In genomic region chr1:970973-971730, GRCh38 we compare ENCODE assay signal across 15 cellular contexts. TPM values are rescaled to one million over a fixed set of nuclear protein-coding genes. Genes with fewer than 3 reads are reported as not detected.
DNase-seq lines count a peak whose midpoint lies in the region; TF ChIP-seq lines count a peak whose summit lies in the region.
"Had no signal": no experiment of that assay in that cellular context is flagged by ENCODE, and none has a peak within 500 bp of the region (broad histone marks: within the 10 kb centered on the region; RNA-seq: fewer than 3 reads in every experiment).

No MANE protein-coding gene starts in this region.

- no peaks in the 10 kb centered on the region for H3K9me3 Mint-ChIP-seq in activated naive CD4-positive, alpha-beta T cell treated with anti-CD3 and anti-CD28 coated beads, Interleukin-2, amount 50 U/mL, for 24 hours
- H3K9me3 Mint-ChIP-seq: CD4-positive, CD25-positive, alpha-beta regulatory T cell had no signal

- peaks cover 0 to 2% of the 10 kb centered on the region in 2 donors for H3K36me3 ChIP-seq in neuronal stem cell (replicated peaks in 1 of 2; ENCODE audit: control insufficient read depth in 2 of 2, insufficient read depth in 2 of 2, low read length in 2 of 2)
- H3K36me3 ChIP-seq in urinary bladder (ENCODE audit: insufficient read depth), result no peaks in the 10 kb centered on the region
- H3K36me3 ChIP-seq: BLaER1 had no signal

- peaks cover 15 to 97% (median 69%) of the 10 kb centered on the region in 3 experiments for H3K27me3 ChIP-seq in neuronal stem cell (ENCODE audit: control insufficient read depth in 3 of 3, insufficient read depth in 3 of 3, low read depth in 1 of 3, low read length in 3 of 3)

- H3K14ac ChIP-seq in neuronal stem cell (ENCODE audit: low read length), result no peak overlapping the region

- H4K91ac ChIP-seq in neuronal stem cell (ENCODE audit: low read depth, low read length, poor library complexity), result no peak overlapping the region

- H3K4me1 ChIP-seq in neuronal stem cell (ENCODE audit: control insufficient read depth in 2 of 2, insufficient read depth in 1 of 2, low read depth in 1 of 2, low read length in 2 of 2), result peaks cover 2 to 13% of the 10 kb centered on the region in 2 donors
- no peaks in the 10 kb centered on the region for H3K4me1 ChIP-seq in urinary bladder (ENCODE audit: insufficient read depth)

- H3K4me1 Mint-ChIP-seq in activated naive CD4-positive, alpha-beta T cell treated with anti-CD3 and anti-CD28 coated beads, Interleukin-2, amount 50 U/mL, for 24 hours, result no peaks in the 10 kb centered on the region

- no peak overlapping the region for H4K8ac ChIP-seq in neuronal stem cell (ENCODE audit: low read depth, low read length)

- H3K23ac ChIP-seq in neuronal stem cell (ENCODE audit: low read depth, low read length, poor library complexity), result no peak overlapping the region

- peak overlapping the region; percentile 61 for H2AK5ac ChIP-seq in neuronal stem cell (ENCODE audit: low read depth, low read length)

- H3K18ac ChIP-seq in neuronal stem cell (ENCODE audit: low read length), result peak overlapping the region; percentile 64

- intact Hi-C loops in posterior vena cava (cut with DNase I), result no loop called here
- intact Hi-C loops in head of caudate nucleus (cut with DNase I), result no loop called here

- H2BK15ac ChIP-seq in neuronal stem cell (ENCODE audit: low read length), result peak overlapping the region; percentile 58

- no peak overlapping the region for H2BK120ac ChIP-seq in neuronal stem cell (ENCODE audit: low read depth, low read length)

- H2BK12ac ChIP-seq in neuronal stem cell (ENCODE audit: low read length), result no peak overlapping the region

- H3K27ac ChIP-seq in neuronal stem cell (replicated peaks; ENCODE audit: low read length) (no peak overlapping the region), urinary bladder (ENCODE audit: low read depth) (peak overlapping the region; percentile 63)
- H3K27ac ChIP-seq: 22Rv1, BLaER1 had no signal

- no peak overlapping the region for H3K4me2 ChIP-seq in neuronal stem cell (ENCODE audit: insufficient read depth, low read length, poor library complexity, severe bottlenecking)
- H3K4me2 ChIP-seq: BLaER1 had no signal

- no CpG with 5 or more reads among the region's 42 CpGs for WGBS in neuronal stem cell (ENCODE audit: extremely low coverage in 2 of 2, insufficient read length in 2 of 2, insufficient replicate concordance in 1 of 2), 2 donors
- 36% methylated on average over 42 of the region's 42 CpGs for WGBS in urinary bladder

- no peak for TF ChIP-seq CTCF in epithelial cell of esophagus (IDR thresholded peaks at IDR 0.05; ENCODE audit: insufficient read depth, low read depth, low read length, missing control alignments)

- H3K27ac Mint-ChIP-seq in activated naive CD4-positive, alpha-beta T cell treated with anti-CD3 and anti-CD28 coated beads, Interleukin-2, amount 50 U/mL, for 24 hours, result peak overlapping the region; percentile 30
- H3K27ac Mint-ChIP-seq: CD4-positive, CD25-positive, alpha-beta regulatory T cell had no signal

- peaks cover 0 to 6% of the 10 kb centered on the region in 2 donors for H3K9me3 ChIP-seq in neuronal stem cell (replicated peaks in 1 of 2; ENCODE audit: control insufficient read depth in 2 of 2, insufficient read depth in 1 of 2, low read depth in 1 of 2, low read length in 2 of 2)
- H3K9me3 ChIP-seq: BLaER1 had no signal

- H3K4me3 Mint-ChIP-seq in activated naive CD4-positive, alpha-beta T cell treated with anti-CD3 and anti-CD28 coated beads, Interleukin-2, amount 50 U/mL, for 24 hours, result no peak overlapping the region
- H3K4me3 Mint-ChIP-seq: CD4-positive, CD25-positive, alpha-beta regulatory T cell had no signal

- DNase-seq in activated naive CD4-positive, alpha-beta T cell treated with Interleukin-2 at 50 U/mL for 16 hours, result no peak
- peak; percentile 71 for DNase-seq in epithelial cell of esophagus (ENCODE audit: low read depth)
- no peak for DNase-seq in neuronal stem cell (ENCODE audit: low spot score)
- DNase-seq in posterior vena cava (ENCODE audit: low spot score), result no peak
- DNase-seq in head of caudate nucleus, result no peak
- DNase-seq in GM19240 (ENCODE audit: insufficient read length, low spot score), result no peak
- DNase-seq: CD4-positive, CD25-positive, alpha-beta regulatory T cell; DMS53; GF-D8 had no signal

- no peak overlapping the region for H2AFZ ChIP-seq in neuronal stem cell (ENCODE audit: low read length)

- H3K27me3 Mint-ChIP-seq in activated naive CD4-positive, alpha-beta T cell treated with anti-CD3 and anti-CD28 coated beads, Interleukin-2, amount 50 U/mL, for 24 hours, result peaks cover 10% of the 10 kb centered on the region

- H3K4me3 ChIP-seq in epithelial cell of esophagus (ENCODE audit: low read length) (no peak overlapping the region), neuronal stem cell (ENCODE audit: low read length in 2 of 2) (no peak overlapping the region), urinary bladder (ENCODE audit: low read depth, low read length) (no peak overlapping the region)
- H3K4me3 ChIP-seq: BLaER1 had no signal

- H2BK5ac ChIP-seq in neuronal stem cell (ENCODE audit: low read length), result no peak overlapping the region

- H3K9ac ChIP-seq in neuronal stem cell (ENCODE audit: low read depth, low read length, poor library complexity), result no peak overlapping the region
- H3K9ac ChIP-seq: BLaER1 had no signal

- H3K79me1 ChIP-seq in neuronal stem cell (ENCODE audit: low read depth, low read length), result no peaks in the 10 kb centered on the region

- H3K36me3 Mint-ChIP-seq in activated naive CD4-positive, alpha-beta T cell treated with anti-CD3 and anti-CD28 coated beads, Interleukin-2, amount 50 U/mL, for 24 hours, result peaks cover 2% of the 10 kb centered on the region
- H3K36me3 Mint-ChIP-seq: CD4-positive, CD25-positive, alpha-beta regulatory T cell had no signal

- H3K4ac ChIP-seq in neuronal stem cell (ENCODE audit: low read length), result no peak overlapping the region

RNA-seq across cellular contexts. Expression of gene PLEKHN1, which starts 4.9 kb away (rescaled TPM):
- polyA plus RNA-seq in neuronal stem cell (2013, experiment 1 of 2), result 0.07 TPM
- polyA plus RNA-seq in neuronal stem cell (2013, experiment 2 of 2), result 0.03 TPM
- total RNA-seq in urinary bladder (1.1 TPM), posterior vena cava (under 1 TPM; 0.86 to 0.88 TPM)
- 4.2 TPM for polyA plus RNA-seq in urinary bladder
- total RNA-seq: A673 had no signal

RNA-seq across cellular contexts. Expression of gene PERM1, which starts 10.7 kb away (rescaled TPM):
- polyA plus RNA-seq in neuronal stem cell (2013, experiment 1 of 2), result not detected
- 0.01 TPM for polyA plus RNA-seq in neuronal stem cell (2013, experiment 2 of 2)
- total RNA-seq in urinary bladder (0.32 TPM), posterior vena cava (under 1 TPM in 1 of 2 donors, not detected in 1; 0.24 TPM)
- polyA plus RNA-seq in urinary bladder, result 0.73 TPM
- total RNA-seq: A673; CD4-positive, CD25-positive, alpha-beta regulatory T cell; H7 had no signal
- polyA plus RNA-seq: CD4-positive, CD25-positive, alpha-beta regulatory T cell had no signal

RNA-seq across cellular contexts. Expression of gene KLHL17, which starts 10.8 kb away (rescaled TPM):
- polyA plus RNA-seq in neuronal stem cell (2013, experiment 1 of 2), result 22.0 TPM
- 20.9 TPM for polyA plus RNA-seq in neuronal stem cell (2013, experiment 2 of 2)
- 4.5 TPM for total RNA-seq in urinary bladder
- polyA plus RNA-seq in urinary bladder, result 12.0 TPM
- 1 to 10 TPM; 8.5 to 8.9 TPM for total RNA-seq in posterior vena cava

RNA-seq across cellular contexts. Expression of gene NOC2L, which starts 12.1 kb away (rescaled TPM):
- 33.5 TPM for polyA plus RNA-seq in neuronal stem cell (2013, experiment 1 of 2)
- 32.6 TPM for polyA plus RNA-seq in neuronal stem cell (2013, experiment 2 of 2)
- 27.1 TPM for total RNA-seq in urinary bladder
- polyA plus RNA-seq in urinary bladder, result 59.5 TPM
- total RNA-seq in posterior vena cava, result 10 to 100 TPM; 42.8 to 44.5 TPM

RNA-seq across cellular contexts. Expression of gene HES4, which starts 28.7 kb away (rescaled TPM):
- polyA plus RNA-seq in neuronal stem cell (2013, experiment 1 of 2), result 312 TPM
- 285 TPM for polyA plus RNA-seq in neuronal stem cell (2013, experiment 2 of 2)
- total RNA-seq in urinary bladder, result 9.8 TPM
- polyA plus RNA-seq in urinary bladder, result 38.5 TPM
- 10 to 100 TPM; 53.5 to 54.4 TPM for total RNA-seq in posterior vena cava
